27 cellular contexts compared by ENCODE assay signal in genomic region chr17:310111-311010, GRCh38. TPM values are rescaled to one million over a fixed set of nuclear protein-coding genes. Genes with fewer than 3 reads are reported as not detected.
DNase-seq lines count a peak whose midpoint lies in the region; ATAC-seq, FAIRE-seq and TF ChIP-seq lines count a peak whose summit lies in the region.
"Had no signal": no experiment of that assay in that cellular context is flagged by ENCODE, and none has a peak within 500 bp of the region (broad histone marks: within the 10 kb centered on the region; RNA-seq: fewer than 3 reads in every experiment).

No MANE protein-coding gene starts in this region.

- POLR2A ChIA-PET in RWPE1 (lab: Yijun Ruan, JAX; ENCODE audit: low non-redundant PET): no interaction called here

- peaks cover 0 to 6% of the 10 kb centered on the region in 2 donors for H3K4me1 ChIP-seq in kidney (ENCODE audit: control insufficient read depth in 1 of 2, insufficient read depth in 1 of 2, low read depth in 1 of 2, low read length in 2 of 2)
- H3K4me1 ChIP-seq: left lung, thyroid gland had no signal

- peak overlapping the region; percentile 91 for H3K27ac ChIP-seq in angular gyrus (ENCODE audit: low read depth, low read length)
- H3K27ac ChIP-seq in kidney (ENCODE audit: low read depth in 2 of 2, low read length in 2 of 2): no peak overlapping the region
- no peak overlapping the region for H3K27ac ChIP-seq in RWPE1
- H3K27ac ChIP-seq: hepatocyte, left lung, thyroid gland had no signal

- peak; percentile 46 for DNase-seq in ELF-1 (ENCODE audit: low read depth, low spot score)
- peak; percentile 71 for DNase-seq in kidney
- DNase-seq in posterior vena cava (ENCODE audit: low spot score): peak; percentile 61
- no peak for DNase-seq in RWPE1 (ENCODE audit: low spot score)
- no peak for DNase-seq in D341Med (ENCODE audit: low spot score)
- DNase-seq in stimulated activated CD4-positive, alpha-beta T cell treated with anti-CD3 and anti-CD28 coated beads, Interleukin-2, amount 100 ng/mL, for 48 hours: no peak
- DNase-seq: activated CD4-positive, alpha-beta T cell treated with anti-CD3 and anti-CD28 coated beads, Interleukin-2, amount 10 ng/mL, durations not matched to agents 24 days and 14 days; activated naive CD4-positive, alpha-beta T cell; activated T-cell treated with anti-CD3 and anti-CD28 coated beads, Interleukin-2, amount 50 U/mL, for 4 hours; caudate nucleus; effector CD4-positive, alpha-beta T cell; erythroblast; IMR-90; NCI-H1048; NCI-H187; NCI-H2171 treated with DMSO at 0.1 percent for 48 hours; NCI-H526; stimulated activated CD4-positive, alpha-beta T cell treated with anti-CD3 and anti-CD28 coated beads, Interleukin-4, amount 100 ng/mL, for 24 hours; stimulated activated naive CD4-positive, alpha-beta T cell treated with Interleukin-2 at 50 U/mL for 16 hours; T-helper 2 cell; thyroid gland had no signal

- H3K9me3 ChIP-seq in kidney (ENCODE audit: control insufficient read depth in 1 of 2, low read length in 2 of 2): no peaks in the 10 kb centered on the region
- H3K9me3 ChIP-seq: left lung, SK-N-SH, thyroid gland had no signal

- FAIRE-seq in kidney (lab: Jason Lieb, UNC): no peak
- FAIRE-seq: GM19239 had no signal

- H3K36me3 ChIP-seq in kidney (ENCODE audit: control insufficient read depth in 1 of 2, insufficient read depth in 2 of 2, low read length in 2 of 2): no peaks in the 10 kb centered on the region
- H3K36me3 ChIP-seq: left lung, thyroid gland had no signal

- H3K4me3 ChIP-seq in kidney (ENCODE audit: low read length in 2 of 2): no peak overlapping the region
- H3K4me3 ChIP-seq: hepatocyte, left lung, thyroid gland had no signal

- CTCF ChIA-PET in RWPE1 (lab: Yijun Ruan, JAX): interaction anchor here (0.5 to 0.8 kb wide), 7 partner anchors 23 to 479 kb away, joined by 3 to 5 read pairs (median 4); no protein-coding TSS in a partner anchor

- no peak overlapping the region for H3K9ac ChIP-seq in kidney (ENCODE audit: low read length in 2 of 2)
- H3K9ac ChIP-seq: SK-N-SH had no signal

- intact Hi-C loops in kidney (cut with DNase I): no loop called here
- intact Hi-C loops in posterior vena cava (cut with DNase I): no loop called here

- no peak for ATAC-seq in GM21737 (IDR thresholded peaks at IDR 0.05; ENCODE audit: unreplicated experiment)

- TF ChIP-seq CTCF in kidney (IDR thresholded peaks at IDR 0.05; ENCODE audit: borderline replicate concordance, extremely low read depth, insufficient read depth) (no peak), RWPE1 (conservative IDR thresholded peaks at IDR 0.05; ENCODE audit: low read depth) (no peak)

RNA-seq across cellular contexts. Expression of gene RPH3AL, which starts 42.2 kb away (rescaled TPM):
- total RNA-seq in kidney (55.9 TPM), posterior vena cava (10 to 100 TPM in 1 of 2 donors, 1 to 10 TPM in 1; 9.7 to 11.2 TPM)
- polyA plus RNA-seq in kidney (ENCODE audit: insufficient read depth, low read depth, low replicate concordance): 18.1 TPM

Comparison
In these comparisons a context has a peak if more than half of its experiments do, and no peak if none do; other contexts are left out.
1. DNase-seq: peak in ELF-1 (single experiment), kidney (single experiment) and posterior vena cava (single experiment); none in RWPE1 (single experiment), D341Med (single experiment) and stimulated activated CD4-positive, alpha-beta T cell treated with anti-CD3 and anti-CD28 coated beads, Interleukin-2, amount 100 ng/mL, for 48 hours (0 of 2).